In genomic region chr4:188266386-188266785, GRCh38 we compare ENCODE assay signal across 24 cellular contexts.
"Had no signal": no experiment of that assay in that cellular context is flagged by ENCODE, and none has a peak within 500 bp of the region (broad histone marks: within the 10 kb centered on the region; RNA-seq: fewer than 3 reads in every experiment).

No MANE protein-coding gene starts in this region.

- H3K4me3 ChIP-seq: esophagus squamous epithelium, gastrocnemius medialis, lower lobe of right lung, right lobe of liver, testis, tibial artery had no signal

- H3K9ac ChIP-seq: parathyroid adenoma had no signal

- H3K79me2 ChIP-seq: parathyroid adenoma had no signal

- H3K4me1 ChIP-seq: esophagus squamous epithelium, gastrocnemius medialis, lower lobe of right lung, parathyroid adenoma, right lobe of liver, testis had no signal

- FAIRE-seq: colon, keratinocyte had no signal

- H3K27ac Mint-ChIP-seq: dendritic cell treated with granulocyte-macrophage colony-stimulating factor and Interleukin-4, amounts not matched to agents 40 ng/mL and 50 ng/mL, for 4 days; endodermal cell; memory B cell; natural killer cell; progenitor cell of endocrine pancreas; stimulated activated effector memory CD8-positive, alpha-beta T cell treated with anti-CD3 and anti-CD28 coated beads, Interleukin-12 subunit alpha, Interleukin-12 subunit beta, amount 100 ng/mL, for 72 hours; type B pancreatic cell had no signal

- H2AFZ ChIP-seq: parathyroid adenoma had no signal

- H3K27me3 Mint-ChIP-seq: dendritic cell treated with granulocyte-macrophage colony-stimulating factor and Interleukin-4, amounts not matched to agents 40 ng/mL and 50 ng/mL, for 4 days; memory B cell; progenitor cell of endocrine pancreas; type B pancreatic cell had no signal

- H3K9me3 ChIP-seq: esophagus squamous epithelium, gastrocnemius medialis, lower lobe of right lung, right lobe of liver, testis, tibial artery had no signal

- H3K36me3 Mint-ChIP-seq: memory B cell; natural killer cell; stimulated activated effector memory CD8-positive, alpha-beta T cell treated with anti-CD3 and anti-CD28 coated beads, Interleukin-12 subunit alpha, Interleukin-12 subunit beta, amount 100 ng/mL, for 72 hours; type B pancreatic cell had no signal

- H3K36me3 ChIP-seq: esophagus squamous epithelium, gastrocnemius medialis, lower lobe of right lung, right lobe of liver, tibial artery had no signal

- DNase-seq: effector CD8-positive, alpha-beta T cell; endodermal cell; esophagus squamous epithelium; gastrocnemius medialis; head of caudate nucleus; left ventricle myocardium superior; lower lobe of right lung; natural killer cell; occipital lobe; right lobe of liver; stimulated activated CD4-positive, alpha-beta T cell treated with anti-CD3 and anti-CD28 coated beads, Interleukin-2, amount 100 ng/mL, for 24 hours; stimulated activated CD4-positive, alpha-beta T cell treated with anti-CD3 and anti-CD28 coated beads, Interleukin-4, amount 100 ng/mL, for 24 hours; stimulated activated naive CD4-positive, alpha-beta T cell treated with Interleukin-2 at 50 U/mL for 16 hours; substantia nigra; testis; tibial artery had no signal

- H3K27me3 ChIP-seq: esophagus squamous epithelium, gastrocnemius medialis, right lobe of liver, testis, tibial artery had no signal

- ATAC-seq: gastrocnemius medialis; left ventricle myocardium superior; lower lobe of right lung; natural killer cell; right lobe of liver; stimulated activated effector memory CD8-positive, alpha-beta T cell treated with anti-CD3 and anti-CD28 coated beads, Interleukin-12 subunit alpha, Interleukin-12 subunit beta, amount 100 ng/mL, for 72 hours had no signal

- H3K27ac ChIP-seq: esophagus squamous epithelium, gastrocnemius medialis, lower lobe of right lung, parathyroid adenoma, right lobe of liver, testis, tibial artery had no signal

- H3K4me3 Mint-ChIP-seq: dendritic cell treated with granulocyte-macrophage colony-stimulating factor and Interleukin-4, amounts not matched to agents 40 ng/mL and 50 ng/mL, for 4 days; endodermal cell; memory B cell; natural killer cell; stimulated activated effector memory CD8-positive, alpha-beta T cell treated with anti-CD3 and anti-CD28 coated beads, Interleukin-12 subunit alpha, Interleukin-12 subunit beta, amount 100 ng/mL, for 72 hours; type B pancreatic cell had no signal

- H3K9me3 Mint-ChIP-seq: endodermal cell had no signal

- H3K4me1 Mint-ChIP-seq: endodermal cell; memory B cell; natural killer cell; stimulated activated effector memory CD8-positive, alpha-beta T cell treated with anti-CD3 and anti-CD28 coated beads, Interleukin-12 subunit alpha, Interleukin-12 subunit beta, amount 100 ng/mL, for 72 hours had no signal
